ENCODE assay signal across 8 cellular contexts in genomic region chr2:80256396-80257167, GRCh38. TPM values are rescaled to one million over a fixed set of nuclear protein-coding genes. Genes with fewer than 3 reads are reported as not detected.
DNase-seq lines count a peak whose midpoint lies in the region; TF ChIP-seq lines count a peak whose summit lies in the region.
"Had no signal": no experiment of that assay in that cellular context is flagged by ENCODE, and none has a peak within 500 bp of the region (broad histone marks: within the 10 kb centered on the region; RNA-seq: fewer than 3 reads in every experiment).

No MANE protein-coding gene starts in this region.

- H3K36me3 Mint-ChIP-seq in brain = no peaks in the 10 kb centered on the region
- no peaks in the 10 kb centered on the region for H3K36me3 Mint-ChIP-seq in activated CD4-positive, alpha-beta memory T cell treated with anti-CD3 and anti-CD28 coated beads for 36 hours

- H3K9ac ChIP-seq in neural cell (ENCODE audit: low read length) = no peak overlapping the region

- TF ChIP-seq EP300 in neural cell (conservative IDR thresholded peaks at IDR 0.05; ENCODE audit: poor library complexity, severe bottlenecking) = no peak

- H3K4me2 ChIP-seq in neural cell (ENCODE audit: low read length) = peak overlapping the region; percentile 10

- CTCF ChIA-PET in activated CD4-positive, alpha-beta memory T cell treated with anti-CD3 and anti-CD28 coated beads for 36 hours (lab: Charles Lee) = no interaction called here

- no peak for TF ChIP-seq RAD21 in neural cell (conservative IDR thresholded peaks at IDR 0.05)

- intact Hi-C loops in activated CD4-positive, alpha-beta memory T cell treated with anti-CD3 and anti-CD28 coated beads for 36 hours (cut with micrococcal nuclease) = no loop called here

- DNase-seq in ELF-1 (ENCODE audit: low read depth, low spot score) (peak; percentile 37), Kasumi-1 (lab: John Stamatoyannopoulos, UW) (peak; percentile 71 to 76), NCI-H2107 treated with DMSO at 0.1 percent for 48 hours (lab: John Stamatoyannopoulos, UW; ENCODE audit: unreplicated experiment) (no peak), middle frontal gyrus (ENCODE audit: extremely low spot score, low spot score) (no peak)
- DNase-seq in activated CD4-positive, alpha-beta memory T cell treated with anti-CD3 and anti-CD28 coated beads for 36 hours = no peak
- DNase-seq: activated CD4-positive, alpha-beta T cell treated with anti-CD3 and anti-CD28 coated beads for 1 hour had no signal

- no peaks in the 10 kb centered on the region for H4K20me1 ChIP-seq in neural cell (ENCODE audit: insufficient read depth)

- H3K4me3 ChIP-seq in neural cell (ENCODE audit: low read length) = no peak overlapping the region

- no peaks in the 10 kb centered on the region for H3K9me2 ChIP-seq in neural cell (ENCODE audit: insufficient read depth, low read length)

- H3F3A ChIP-seq in neural cell (ENCODE audit: insufficient read depth, low read length, poor library complexity, severe bottlenecking) = peaks cover 3% of the 10 kb centered on the region

- POLR2A ChIA-PET in activated CD4-positive, alpha-beta memory T cell treated with anti-CD3 and anti-CD28 coated beads for 36 hours (lab: Charles Lee) = no interaction called here

- H3K27ac Mint-ChIP-seq in brain = peak overlapping the region in 3 of 5 experiments; percentile 32 to 88 (median 87)
- no peak overlapping the region for H3K27ac Mint-ChIP-seq in activated CD4-positive, alpha-beta memory T cell treated with anti-CD3 and anti-CD28 coated beads for 36 hours

- peaks cover 44% of the 10 kb centered on the region for H3K4me1 Mint-ChIP-seq in brain
- H3K4me1 Mint-ChIP-seq in activated CD4-positive, alpha-beta memory T cell treated with anti-CD3 and anti-CD28 coated beads for 36 hours (ENCODE audit: low read depth) = no peaks in the 10 kb centered on the region

- H3K27me3 ChIP-seq in neural cell (ENCODE audit: insufficient read depth, low read depth, low read length) = no peaks in the 10 kb centered on the region

- no peaks in the 10 kb centered on the region for H3K79me2 ChIP-seq in neural cell (replicated peaks; ENCODE audit: insufficient read depth, low read length)

- no peaks in the 10 kb centered on the region for H3K27me3 Mint-ChIP-seq in brain
- no peaks in the 10 kb centered on the region for H3K27me3 Mint-ChIP-seq in activated CD4-positive, alpha-beta memory T cell treated with anti-CD3 and anti-CD28 coated beads for 36 hours

- H3K9me3 ChIP-seq in neural cell (ENCODE audit: low read length) = peaks cover 1% of the 10 kb centered on the region

- peak overlapping the region; percentile 31 for H3K27ac ChIP-seq in neural cell (ENCODE audit: low read length)

- no peak overlapping the region for H3K4me3 Mint-ChIP-seq in brain
- H3K4me3 Mint-ChIP-seq in activated CD4-positive, alpha-beta memory T cell treated with anti-CD3 and anti-CD28 coated beads for 36 hours = no peak overlapping the region

- no peaks in the 10 kb centered on the region for H3K36me3 ChIP-seq in neural cell (ENCODE audit: insufficient read depth, low read length)

- peak in 1 of 2 experiments; percentile 57 for TF ChIP-seq CTCF in brain (conservative IDR thresholded peaks at IDR 0.05)
- TF ChIP-seq CTCF in neural cell (IDR thresholded peaks at IDR 0.05; ENCODE audit: poor library complexity, severe bottlenecking) = no peak

- H3K9me3 Mint-ChIP-seq in brain = peaks cover 0 to 2% (median 0%) of the 10 kb centered on the region in 5 experiments
- no peaks in the 10 kb centered on the region for H3K9me3 Mint-ChIP-seq in activated CD4-positive, alpha-beta memory T cell treated with anti-CD3 and anti-CD28 coated beads for 36 hours

- H2AFZ ChIP-seq in neural cell (ENCODE audit: low read depth, low read length) = no peak overlapping the region

TF ChIP-seq in neural cell, 6 proteins besides CTCF, POLR2A, EP300 and RAD21:
- TF ChIP-seq EZH2 (IDR thresholded peaks at IDR 0.05; ENCODE audit: borderline replicate concordance, insufficient read depth, low read length, poor library complexity, severe bottlenecking) (no peak), SMC3 (conservative IDR thresholded peaks at IDR 0.05; ENCODE audit: poor library complexity) (peak; percentile 18), TAF1 (IDR thresholded peaks at IDR 0.05; ENCODE audit: low read depth) (no peak), POLR2AphosphoS5 (IDR thresholded peaks at IDR 0.05) (no peak), REST (IDR thresholded peaks at IDR 0.05; ENCODE audit: borderline replicate concordance) (no peak), MXI1 (conservative IDR thresholded peaks at IDR 0.05; ENCODE audit: poor library complexity, severe bottlenecking) (no peak)

RNA-seq across cellular contexts. Expression of gene LRRTM1, which starts 48.0 kb away (rescaled TPM):
- polyA plus RNA-seq in brain (ENCODE audit: insufficient read depth, low read depth, low replicate concordance) (2.6 TPM), neural cell (0.61 and 0.86 TPM in 2 replicates)
- polyA minus RNA-seq in neural cell = 1.3 and 1.9 TPM in 2 replicates
- not detected for total RNA-seq in activated CD4-positive, alpha-beta memory T cell treated with anti-CD3 and anti-CD28 coated beads for 36 hours

Comparison
In these comparisons a context has a peak if more than half of its experiments do, and no peak if none do; other contexts are left out.
1. DNase-seq: peak in ELF-1 (single experiment) and Kasumi-1 (2 of 2); none in NCI-H2107 treated with DMSO at 0.1 percent for 48 hours (single experiment), activated CD4-positive, alpha-beta memory T cell treated with anti-CD3 and anti-CD28 coated beads for 36 hours (single experiment) and middle frontal gyrus (single experiment).